ENCODE assay signal across 8 cellular contexts in genomic region chr6:28940859-28941680, GRCh38. TPM values are rescaled to one million over a fixed set of nuclear protein-coding genes. Genes with fewer than 3 reads are reported as not detected.
DNase-seq lines count a peak whose midpoint lies in the region; ATAC-seq and TF ChIP-seq lines count a peak whose summit lies in the region.

No MANE protein-coding gene starts in this region.

- H3K27me3 ChIP-seq in dorsolateral prefrontal cortex = no peaks in the 10 kb centered on the region

- intact Hi-C loops in dorsolateral prefrontal cortex (cut with DNase I) = loop anchor here (1.0 to 5.0 kb wide), 8 partner anchors 17 to 691 kb away; partner anchors contain the start of gene GABBR1 (in 1 of the 2)
- intact Hi-C loops in lower leg skin (cut with DNase I; ENCODE audit: low total_unique reads) = no loop called here

- peak; percentile 57 for DNase-seq in AG08396 (ENCODE audit: low spot score)
- DNase-seq in NCI-H69 (lab: John Stamatoyannopoulos, UW) = peak; percentile 89
- peak; percentile 63 for DNase-seq in activated CD4-positive, alpha-beta T cell treated with anti-CD3 and anti-CD28 coated beads, Interleukin-2, amount 50 U/mL, for 1 hour
- DNase-seq in dorsolateral prefrontal cortex = peak in 8 of 10 donors; percentile 57 to 79 (median 70)
- peak; percentile 83 to 92 for DNase-seq in lower leg skin (ENCODE audit: low spot score in 2 of 2)
- peak; percentile 84 for DNase-seq in stimulated activated CD4-positive, alpha-beta T cell treated with anti-CD3 and anti-CD28 coated beads, Interleukin-4, amount 100 ng/mL, for 24 hours

- TF ChIP-seq CTCF in dorsolateral prefrontal cortex (IDR thresholded peaks at IDR 0.05 in 54 of 56, conservative IDR thresholded peaks at IDR 0.05 in 2 of 56; ENCODE audit: low read depth in 1 of 56, partially characterized antibody in 56 of 56) (peak in 7 of 56 donors; percentile 4 to 33 (median 10)), lower leg skin (IDR thresholded peaks at IDR 0.05) (no peak)

- peak overlapping the region; percentile 41 to 89 (median 72) for H3K4me3 ChIP-seq in dorsolateral prefrontal cortex
- H3K4me3 ChIP-seq in lower leg skin (ENCODE audit: low read depth, poor library complexity, severe bottlenecking) = peak overlapping the region; percentile 67

- ATAC-seq in GM19025 (IDR thresholded peaks at IDR 0.05; ENCODE audit: low read depth, unreplicated experiment) (peak; percentile 50), HG03378 (IDR thresholded peaks at IDR 0.05; ENCODE audit: unreplicated experiment) (peak; percentile 63)

- 1 to 2% methylated on average over 28 of the region's 28 CpGs for WGBS in lower leg skin, 2 donors

- H3K27ac ChIP-seq in dorsolateral prefrontal cortex = peak overlapping the region; percentile 12 to 94 (median 80)

- TF ChIP-seq POLR2A in lower leg skin (IDR thresholded peaks at IDR 0.05) = no peak

RNA-seq across cellular contexts. Expression of gene TRIM27, which starts 17.3 kb away (rescaled TPM):
- total RNA-seq in dorsolateral prefrontal cortex (10 to 100 TPM; 31.7 to 61.4 (median 42.6) TPM), lower leg skin (10 to 100 TPM; 32.2 to 38.9 (median 35.6) TPM)

Comparison
In these comparisons a context has a peak if more than half of its experiments do, and no peak if none do; other contexts are left out.
1. Peak in every context shown above with its lines: DNase-seq, ATAC-seq, H3K4me3 ChIP-seq and H3K27ac ChIP-seq.